ENCODE assay signal across 10 cellular contexts in genomic region chr22:40709752-40710413, GRCh38. TPM values are rescaled to one million over a fixed set of nuclear protein-coding genes. Genes with fewer than 3 reads are reported as not detected.
DNase-seq lines count a peak whose midpoint lies in the region; ATAC-seq and TF ChIP-seq lines count a peak whose summit lies in the region.
"Had no signal": no experiment of that assay in that cellular context is flagged by ENCODE, and none has a peak within 500 bp of the region (broad histone marks: within the 10 kb centered on the region; RNA-seq: fewer than 3 reads in every experiment).

No MANE protein-coding gene starts in this region.

- TF ChIP-seq CTCF in body of pancreas (IDR thresholded peaks at IDR 0.05): no peak
- TF ChIP-seq CTCF in natural killer cell (IDR thresholded peaks at IDR 0.05): no peak

- no peak overlapping the region for H3K4me3 ChIP-seq in body of pancreas

- TF ChIP-seq POLR2A in body of pancreas (IDR thresholded peaks at IDR 0.05): no peak

- H3K27ac Mint-ChIP-seq in T-helper 2 cell treated with Interferon-gamma antibody and Interleukin-4, amounts not matched to agents 5 μg/mL and 100 μg/mL, for 36 hours: peak overlapping the region; percentile 75
- no peak overlapping the region for H3K27ac Mint-ChIP-seq in natural killer cell
- H3K27ac Mint-ChIP-seq: activated naive CD8-positive, alpha-beta T cell treated with anti-CD3 and anti-CD28 coated beads, Interleukin-2, amount 10 ng/mL, durations not matched to agents 7 days and 5 days had no signal

- H3K27me3 Mint-ChIP-seq in T-helper 2 cell treated with Interferon-gamma antibody and Interleukin-4, amounts not matched to agents 5 μg/mL and 100 μg/mL, for 36 hours (ENCODE audit: low read depth): peaks cover 14% of the 10 kb centered on the region
- peaks cover 4 to 6% of the 10 kb centered on the region in 2 donors for H3K27me3 Mint-ChIP-seq in natural killer cell (ENCODE audit: low read depth in 2 of 2)

- H3K9me3 Mint-ChIP-seq in T-helper 2 cell treated with Interferon-gamma antibody and Interleukin-4, amounts not matched to agents 5 μg/mL and 100 μg/mL, for 36 hours: no peaks in the 10 kb centered on the region
- H3K9me3 Mint-ChIP-seq in natural killer cell: no peaks in the 10 kb centered on the region
- H3K9me3 Mint-ChIP-seq: activated naive CD8-positive, alpha-beta T cell treated with anti-CD3 and anti-CD28 coated beads, Interleukin-2, amount 10 ng/mL, durations not matched to agents 7 days and 5 days had no signal

- ATAC-seq in body of pancreas (peak; percentile 25), natural killer cell (no peak)

- no peaks in the 10 kb centered on the region for H3K36me3 Mint-ChIP-seq in T-helper 2 cell treated with Interferon-gamma antibody and Interleukin-4, amounts not matched to agents 5 μg/mL and 100 μg/mL, for 36 hours (ENCODE audit: low read depth)
- no peaks in the 10 kb centered on the region for H3K36me3 Mint-ChIP-seq in natural killer cell

- intact Hi-C loops in body of pancreas (cut with DNase I) (no loop called here), natural killer cell (cut with micrococcal nuclease) (no loop called here)

- 73 to 81% methylated on average over 6 of the region's 6 CpGs for WGBS in body of pancreas, 2 donors

- peaks cover 0 to 4% (median 0%) of the 10 kb centered on the region in 3 donors for H3K9me3 ChIP-seq in body of pancreas

- H3K27ac ChIP-seq in body of pancreas: no peak overlapping the region

- peaks cover 19% of the 10 kb centered on the region for H3K4me1 Mint-ChIP-seq in T-helper 2 cell treated with Interferon-gamma antibody and Interleukin-4, amounts not matched to agents 5 μg/mL and 100 μg/mL, for 36 hours (ENCODE audit: low read depth)
- no peaks in the 10 kb centered on the region for H3K4me1 Mint-ChIP-seq in natural killer cell

- H3K36me3 ChIP-seq in body of pancreas (replicated peaks in 1 of 2; ENCODE audit: insufficient read depth in 1 of 2, low read depth in 2 of 2): no peaks in the 10 kb centered on the region

- DNase-seq in T-helper 2 cell treated with Interferon-gamma antibody and Interleukin-4, amounts not matched to agents 5 μg/mL and 100 μg/mL, for 36 hours (ENCODE audit: low spot score): no peak
- DNase-seq in T-helper 2 cell (no peak), body of pancreas (peak in 1 of 4 donors; percentile 22), left kidney (ENCODE audit: low read depth, low spot score) (peak; percentile 36), ureter (ENCODE audit: low spot score) (peak; percentile 54), natural killer cell (no peak)
- DNase-seq in stimulated activated CD4-positive, alpha-beta T cell treated with anti-CD3 and anti-CD28 coated beads, Interleukin-4, amount 100 ng/mL, for 24 hours: no peak
- DNase-seq in stimulated activated CD4-positive, alpha-beta T cell treated with anti-CD3 and anti-CD28 coated beads, Interleukin-2, amount 100 ng/mL, for 48 hours: no peak
- DNase-seq: activated naive CD8-positive, alpha-beta T cell treated with anti-CD3 and anti-CD28 coated beads, Interleukin-2, amount 10 ng/mL, durations not matched to agents 7 days and 5 days had no signal

- no peak overlapping the region for H3K4me3 Mint-ChIP-seq in T-helper 2 cell treated with Interferon-gamma antibody and Interleukin-4, amounts not matched to agents 5 μg/mL and 100 μg/mL, for 36 hours
- no peak overlapping the region for H3K4me3 Mint-ChIP-seq in natural killer cell
- H3K4me3 Mint-ChIP-seq: activated naive CD8-positive, alpha-beta T cell treated with anti-CD3 and anti-CD28 coated beads, Interleukin-2, amount 10 ng/mL, durations not matched to agents 7 days and 5 days had no signal

- H3K27me3 ChIP-seq in body of pancreas: no peaks in the 10 kb centered on the region

- H3K4me1 ChIP-seq in body of pancreas: peaks cover 20% of the 10 kb centered on the region

RNA-seq across cellular contexts. Expression of gene MCHR1, which starts 30.6 kb away (rescaled TPM):
- not detected for total RNA-seq in body of pancreas
- not detected for total RNA-seq in ureter
- not detected for total RNA-seq in natural killer cell
- total RNA-seq: activated naive CD8-positive, alpha-beta T cell treated with anti-CD3 and anti-CD28 coated beads, Interleukin-2, amount 10 ng/mL, durations not matched to agents 7 days and 5 days; LHCN-M2 had no signal

Comparison
In these comparisons a context has a peak if more than half of its experiments do, and no peak if none do; other contexts are left out.
1. DNase-seq: peak in left kidney (single experiment) and ureter (single experiment); none in T-helper 2 cell treated with Interferon-gamma antibody and Interleukin-4, amounts not matched to agents 5 μg/mL and 100 μg/mL, for 36 hours (single experiment), T-helper 2 cell (0 of 5), stimulated activated CD4-positive, alpha-beta T cell treated with anti-CD3 and anti-CD28 coated beads, Interleukin-4, amount 100 ng/mL, for 24 hours (single experiment), natural killer cell (single experiment) and stimulated activated CD4-positive, alpha-beta T cell treated with anti-CD3 and anti-CD28 coated beads, Interleukin-2, amount 100 ng/mL, for 48 hours (0 of 2).